Comparison of ENCODE assay signal across 2 cellular contexts in the genomic region with DNA sequence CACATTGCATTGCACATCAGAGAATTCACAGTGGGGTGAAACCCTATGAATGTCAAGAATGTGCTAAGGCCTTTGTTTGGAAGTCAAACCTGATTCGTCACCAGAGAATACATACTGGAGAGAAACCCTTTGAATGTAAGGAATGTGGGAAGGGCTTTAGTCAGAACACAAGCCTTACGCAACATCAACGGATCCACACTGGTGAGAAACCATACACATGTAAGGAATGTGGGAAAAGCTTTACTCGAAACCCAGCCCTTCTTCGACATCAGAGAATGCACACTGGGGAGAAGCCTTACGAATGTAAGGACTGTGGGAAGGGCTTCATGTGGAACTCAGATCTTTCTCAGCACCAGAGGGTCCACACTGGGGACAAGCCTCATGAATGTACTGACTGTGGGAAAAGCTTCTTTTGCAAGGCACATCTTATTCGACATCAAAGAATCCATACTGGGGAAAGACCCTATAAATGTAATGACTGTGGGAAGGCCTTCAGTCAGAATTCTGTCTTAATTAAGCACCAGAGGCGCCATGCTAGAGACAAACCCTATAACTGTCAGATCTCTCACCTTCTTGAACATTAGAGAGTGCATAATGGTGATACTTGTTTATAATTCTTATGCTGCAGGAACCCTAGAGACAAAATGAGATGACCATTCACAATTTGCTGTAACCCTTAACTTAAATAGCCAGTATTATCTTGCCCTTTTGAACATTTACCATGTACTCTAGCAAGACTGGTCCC.
TF ChIP-seq lines count a peak whose summit lies in the region.

No MANE protein-coding gene starts in this region.

TF ChIP-seq in HepG2, 621 proteins besides CTCF, POLR2A, EP300 and RAD21 (continues in another document):
- no peak for TF ChIP-seq ZNF263 (CRISPR knock-in tag; IDR thresholded peaks at IDR 0.05)
- TF ChIP-seq SOX6 (IDR thresholded peaks at IDR 0.05) = no peak
- peak; percentile 85 for TF ChIP-seq SOX6 (CRISPR knock-in tag; IDR thresholded peaks at IDR 0.05)
- peak; percentile 92 for TF ChIP-seq CEBPG (CRISPR knock-in tag; IDR thresholded peaks at IDR 0.05)
- TF ChIP-seq KLF9 (CRISPR knock-in tag; IDR thresholded peaks at IDR 0.05; ENCODE audit: low read depth) = no peak
- peak; percentile 67; the same call in 1 of the 2 replicates for TF ChIP-seq ZNF256 (CRISPR knock-in tag; conservative IDR thresholded peaks at IDR 0.05)
- TF ChIP-seq KLF11 (CRISPR knock-in tag; IDR thresholded peaks at IDR 0.05) = no peak
- TF ChIP-seq ZMYM3 (CRISPR knock-in tag; IDR thresholded peaks at IDR 0.05) = no peak
- 0 out of 2 replicates have a peak, but pooled peaks have one; percentile 38 for TF ChIP-seq PITX1 (CRISPR knock-in tag; IDR thresholded peaks at IDR 0.05)
- no peak for TF ChIP-seq YEATS2 (CRISPR knock-in tag; IDR thresholded peaks at IDR 0.05; ENCODE audit: borderline replicate concordance)
- peak; percentile 18; the same call in 1 of the 2 replicates for TF ChIP-seq MIER3 (CRISPR knock-in tag; IDR thresholded peaks at IDR 0.05; ENCODE audit: borderline replicate concordance)
- no peak for TF ChIP-seq ZNF546 (CRISPR knock-in tag; conservative IDR thresholded peaks at IDR 0.05)
- TF ChIP-seq ZFX (CRISPR knock-in tag; IDR thresholded peaks at IDR 0.05; ENCODE audit: low read depth) = no peak
- TF ChIP-seq ZNF142 (CRISPR knock-in tag; IDR thresholded peaks at IDR 0.05) = 0 out of 2 replicates have a peak, but pooled peaks have one; percentile 43
- TF ChIP-seq ZNF576 (CRISPR knock-in tag; IDR thresholded peaks at IDR 0.05) = no peak
- TF ChIP-seq FOXA3 (CRISPR knock-in tag; IDR thresholded peaks at IDR 0.05) = peak; percentile 58; the same call in 1 of the 2 replicates
- TF ChIP-seq ZSCAN12 (CRISPR knock-in tag; IDR thresholded peaks at IDR 0.05) = no peak
- TF ChIP-seq KLF15 (CRISPR knock-in tag; IDR thresholded peaks at IDR 0.05; ENCODE audit: borderline replicate concordance) = no peak
- peak; percentile 30; the same call in 1 of the 2 replicates for TF ChIP-seq HNF4A (CRISPR knock-in tag; IDR thresholded peaks at IDR 0.05)
- no peak for TF ChIP-seq JUND (CRISPR knock-in tag; IDR thresholded peaks at IDR 0.05)
- TF ChIP-seq HDAC2 (CRISPR knock-in tag; IDR thresholded peaks at IDR 0.05) = no peak
- TF ChIP-seq PHF21A (CRISPR knock-in tag; IDR thresholded peaks at IDR 0.05) = peak; percentile 19; the same call in 1 of the 2 replicates
- no peak for TF ChIP-seq ZNF672 (CRISPR knock-in tag; IDR thresholded peaks at IDR 0.05)
- no peak for TF ChIP-seq ZBTB20 (CRISPR knock-in tag; IDR thresholded peaks at IDR 0.05; ENCODE audit: borderline replicate concordance, low read depth)
- no peak for TF ChIP-seq ZNF777 (CRISPR knock-in tag; IDR thresholded peaks at IDR 0.05)
- TF ChIP-seq ZNF782 (CRISPR knock-in tag; IDR thresholded peaks at IDR 0.05; ENCODE audit: borderline replicate concordance) = no peak
- TF ChIP-seq CBX2 (IDR thresholded peaks at IDR 0.05; ENCODE audit: low read depth, low read length) = no peak
- TF ChIP-seq CBX2 (CRISPR knock-in tag; IDR thresholded peaks at IDR 0.05; ENCODE audit: low read depth) = no peak
- no peak for TF ChIP-seq ETV5 (CRISPR knock-in tag; IDR thresholded peaks at IDR 0.05; ENCODE audit: borderline replicate concordance)
- TF ChIP-seq ZNF17 (CRISPR knock-in tag; IDR thresholded peaks at IDR 0.05) = no peak
- TF ChIP-seq GABPA (IDR thresholded peaks at IDR 0.05; ENCODE audit: low read depth, low read length) = no peak
- TF ChIP-seq GABPA (CRISPR knock-in tag; IDR thresholded peaks at IDR 0.05; ENCODE audit: low read depth) = no peak
- no peak for TF ChIP-seq ZNF138 (CRISPR knock-in tag; IDR thresholded peaks at IDR 0.05; ENCODE audit: low read depth)

TF ChIP-seq in liver, 16 proteins besides CTCF, POLR2A, EP300 and RAD21:
- TF ChIP-seq HNF4G (IDR thresholded peaks at IDR 0.05) (no peak), NR2F2 (IDR thresholded peaks at IDR 0.05) (no peak), FOXA2 (IDR thresholded peaks at IDR 0.05) (no peak), HNF4A (conservative IDR thresholded peaks at IDR 0.05) (no peak), MAX (IDR thresholded peaks at IDR 0.05) (no peak), FOXA1 (IDR thresholded peaks at IDR 0.05) (no peak), TAF1 (conservative IDR thresholded peaks at IDR 0.05) (no peak), RXRA (IDR thresholded peaks at IDR 0.05) (no peak), ATF3 (IDR thresholded peaks at IDR 0.05) (no peak), REST (IDR thresholded peaks at IDR 0.05) (no peak), EGR1 (IDR thresholded peaks at IDR 0.05; ENCODE audit: low read depth in 2 of 2) (no peak), JUND (IDR thresholded peaks at IDR 0.05) (no peak), SP1 (IDR thresholded peaks at IDR 0.05) (no peak), YY1 (IDR thresholded peaks at IDR 0.05) (no peak), GABPA (IDR thresholded peaks at IDR 0.05 in 1 of 2, conservative IDR thresholded peaks at IDR 0.05 in 1 of 2) (no peak)
- TF ChIP-seq, protein P1, sequence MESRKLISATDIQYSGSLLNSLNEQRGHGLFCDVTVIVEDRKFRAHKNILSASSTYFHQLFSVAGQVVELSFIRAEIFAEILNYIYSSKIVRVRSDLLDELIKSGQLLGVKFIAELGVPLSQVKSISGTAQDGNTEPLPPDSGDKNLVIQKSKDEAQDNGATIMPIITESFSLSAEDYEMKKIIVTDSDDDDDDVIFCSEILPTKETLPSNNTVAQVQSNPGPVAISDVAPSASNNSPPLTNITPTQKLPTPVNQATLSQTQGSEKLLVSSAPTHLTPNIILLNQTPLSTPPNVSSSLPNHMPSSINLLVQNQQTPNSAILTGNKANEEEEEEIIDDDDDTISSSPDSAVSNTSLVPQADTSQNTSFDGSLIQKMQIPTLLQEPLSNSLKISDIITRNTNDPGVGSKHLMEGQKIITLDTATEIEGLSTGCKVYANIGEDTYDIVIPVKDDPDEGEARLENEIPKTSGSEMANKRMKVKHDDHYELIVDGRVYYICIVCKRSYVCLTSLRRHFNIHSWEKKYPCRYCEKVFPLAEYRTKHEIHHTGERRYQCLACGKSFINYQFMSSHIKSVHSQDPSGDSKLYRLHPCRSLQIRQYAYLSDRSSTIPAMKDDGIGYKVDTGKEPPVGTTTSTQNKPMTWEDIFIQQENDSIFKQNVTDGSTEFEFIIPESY (IDR thresholded peaks at IDR 0.05) = no peak
